In the genomic region with DNA sequence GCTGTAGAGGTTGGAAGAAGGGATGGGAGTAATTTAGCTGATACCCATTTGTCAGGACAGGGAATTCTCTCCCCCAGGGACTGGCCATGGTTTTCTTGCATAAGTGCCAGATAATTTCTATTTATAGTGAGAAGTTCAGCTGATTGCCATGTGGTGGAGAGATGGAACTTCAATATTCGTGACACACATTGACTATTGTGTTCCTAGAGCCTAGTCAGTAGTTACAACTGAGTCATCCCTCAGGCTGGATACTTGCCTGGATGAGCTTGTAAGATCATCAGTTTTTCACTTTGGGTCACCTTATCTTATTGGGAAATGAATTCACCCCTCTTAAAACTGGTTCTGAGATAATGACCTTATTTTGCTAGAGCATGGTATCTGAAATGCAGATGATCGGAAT, we compare ENCODE assay signal across 23 cellular contexts. TPM values are rescaled to one million over a fixed set of nuclear protein-coding genes. Genes with fewer than 3 reads are reported as not detected.
DNase-seq lines count a peak whose midpoint lies in the region; ATAC-seq and TF ChIP-seq lines count a peak whose summit lies in the region.
"Had no signal": no experiment of that assay in that cellular context is flagged by ENCODE, and none has a peak within 500 bp of the region (broad histone marks: within the 10 kb centered on the region; RNA-seq: fewer than 3 reads in every experiment).

No MANE protein-coding gene starts in this region.

- no peak overlapping the region for H3K27ac Mint-ChIP-seq in MCF 10A (ENCODE audit: low read depth, unreplicated experiment)
- H3K27ac Mint-ChIP-seq: activated naive CD4-positive, alpha-beta T cell treated with anti-CD3 and anti-CD28 coated beads, Interleukin-2, amount 10 ng/mL, durations not matched to agents 7 days and 5 days had no signal

- intact Hi-C loops in MCF 10A (cut with micrococcal nuclease), result loop anchor here (2.0 to 10.0 kb wide), 3 partner anchors 251 to 985 kb away; no protein-coding TSS in a partner anchor
- intact Hi-C loops in breast epithelium (cut with DNase I; ENCODE audit: low total_unique reads), result no loop called here
- intact Hi-C loops in head of caudate nucleus (cut with DNase I), result loop anchor here (10.0 kb wide), 1 partner anchor 677 kb away; no protein-coding TSS in a partner anchor

- no peaks in the 10 kb centered on the region for H3K27me3 ChIP-seq in breast epithelium
- H3K27me3 ChIP-seq: ascending aorta, right lobe of liver had no signal

- peaks cover 5% of the 10 kb centered on the region for H3K4me1 Mint-ChIP-seq in MCF 10A (ENCODE audit: insufficient read depth, unreplicated experiment)

- TF ChIP-seq POLR2A in breast epithelium (IDR thresholded peaks at IDR 0.05), result no peak

- POLR2A ChIA-PET in MCF 10A (lab: Yijun Ruan, JAX), result no interaction called here

- H3K9me3 Mint-ChIP-seq in MCF 10A (ENCODE audit: unreplicated experiment), result no peaks in the 10 kb centered on the region

- H3K27ac ChIP-seq in breast epithelium, result no peak overlapping the region
- H3K27ac ChIP-seq in substantia nigra (ENCODE audit: low read depth, low read length, poor library complexity, severe bottlenecking), result no peak overlapping the region
- H3K27ac ChIP-seq: ascending aorta, right lobe of liver had no signal

- H3K36me3 ChIP-seq in breast epithelium, result no peaks in the 10 kb centered on the region
- H3K36me3 ChIP-seq: ascending aorta, right lobe of liver had no signal

- TF ChIP-seq CTCF in MCF 10A (IDR thresholded peaks at IDR 0.05; ENCODE audit: unreplicated experiment) (no peak), breast epithelium (IDR thresholded peaks at IDR 0.05) (no peak), fibroblast of the aortic adventitia (IDR thresholded peaks at IDR 0.05; ENCODE audit: insufficient read depth, low read length) (no peak)

- CTCF ChIA-PET in MCF 10A (lab: Yijun Ruan, JAX), result interaction anchor here (0.6 to 1.3 kb wide), 9 partner anchors 155 to 675 kb away, joined by 3 to 13 read pairs (median 3); no protein-coding TSS in a partner anchor

- H3K4me3 ChIP-seq in breast epithelium (no peak overlapping the region), fibroblast of the aortic adventitia (ENCODE audit: low read depth, low read length) (no peak overlapping the region)
- H3K4me3 ChIP-seq: ascending aorta, right lobe of liver had no signal

- no TSS peak for BruUV-seq in MCF 10A (replicated peaks; lab: Mats Ljungman, UMichigan)

- peaks cover 9 to 20% of the 10 kb centered on the region in 2 donors for H3K9me3 ChIP-seq in breast epithelium
- H3K9me3 ChIP-seq: right lobe of liver had no signal

- no peaks in the 10 kb centered on the region for H3K4me1 ChIP-seq in breast epithelium
- H3K4me1 ChIP-seq: ascending aorta, right lobe of liver had no signal

- H3K4me3 Mint-ChIP-seq in MCF 10A (ENCODE audit: unreplicated experiment), result no peak overlapping the region
- H3K4me3 Mint-ChIP-seq: activated naive CD4-positive, alpha-beta T cell treated with anti-CD3 and anti-CD28 coated beads, Interleukin-2, amount 10 ng/mL, durations not matched to agents 7 days and 5 days had no signal

- DNase-seq in MCF 10A (ENCODE audit: unreplicated experiment), result peak; percentile 13
- DNase-seq in breast epithelium (ENCODE audit: low spot score in 2 of 2), result no peak
- DNase-seq in RPMI7951 (ENCODE audit: low read depth), result peak; percentile 5
- DNase-seq in fibroblast of the aortic adventitia (ENCODE audit: low read depth), result peak; percentile 58
- DNase-seq in substantia nigra (lab: John Stamatoyannopoulos, UW), result no peak
- DNase-seq in head of caudate nucleus, result no peak
- no peak for DNase-seq in NCI-H1694 (lab: John Stamatoyannopoulos, UW)
- DNase-seq: activated naive CD4-positive, alpha-beta T cell treated with anti-CD3 and anti-CD28 coated beads, Interleukin-2, amount 10 ng/mL, durations not matched to agents 7 days and 5 days; activated T-cell treated with anti-CD3 and anti-CD28 coated beads, Interleukin-2, amount 50 U/mL, for 48 hours; C1 segment of cervical spinal cord; effector CD8-positive, alpha-beta T cell; hypothalamus; Karpas-422; NCI-H524; right lobe of liver had no signal

- no peak for ATAC-seq in GM19035 (IDR thresholded peaks at IDR 0.05; ENCODE audit: unreplicated experiment)
- ATAC-seq: right lobe of liver had no signal

- H3K36me3 Mint-ChIP-seq in MCF 10A (ENCODE audit: insufficient read depth, unreplicated experiment), result no peaks in the 10 kb centered on the region
- H3K36me3 Mint-ChIP-seq: activated naive CD4-positive, alpha-beta T cell treated with anti-CD3 and anti-CD28 coated beads, Interleukin-2, amount 10 ng/mL, durations not matched to agents 7 days and 5 days had no signal

- H3K27me3 Mint-ChIP-seq in MCF 10A (ENCODE audit: insufficient read depth, unreplicated experiment), result no peaks in the 10 kb centered on the region

RNA-seq across cellular contexts. Expression of gene CFAP299, which starts 32.2 kb away (rescaled TPM):
- 0.33 TPM in 1 of 2 replicates, not detected in the other for total RNA-seq in MCF 10A (2022)
- under 1 TPM in 2 of 3 donors, not detected in 1; under 0.01 to 0.15 TPM for total RNA-seq in breast epithelium
- 0.36 TPM in 1 of 2 replicates, not detected in the other for total RNA-seq in RPMI7951 (2014; rRNA removed; shearing (Covaris generic))
- total RNA-seq in fibroblast of the aortic adventitia (ENCODE audit: low replicate concordance), result 2.1 and 12.7 TPM in 2 replicates
- total RNA-seq: activated CD8-positive, alpha-beta memory T cell treated with anti-CD3 and anti-CD28 coated beads for 36 hours; ascending aorta; H1; kidney epithelial cell; lung microvascular endothelial cell; osteocyte; right lobe of liver; urinary bladder had no signal

Comparison
In these comparisons a context has a peak if more than half of its experiments do, and no peak if none do; other contexts are left out.
1. DNase-seq: peak in MCF 10A (single experiment), RPMI7951 (single experiment) and fibroblast of the aortic adventitia (single experiment); none in breast epithelium (0 of 2), substantia nigra (0 of 49), head of caudate nucleus (0 of 42) and NCI-H1694 (single experiment).